1 cellular context compared by ENCODE assay signal in genomic region chr9:114378883-114379282, GRCh38.
TF ChIP-seq lines count a peak whose summit lies in the region.

No MANE protein-coding gene starts in this region.

TF ChIP-seq in HepG2, 621 proteins besides CTCF, POLR2A, EP300 and RAD21:
- 0 out of 2 replicates have a peak, but pooled peaks have one; percentile 16 for TF ChIP-seq PITX1 (CRISPR knock-in tag; IDR thresholded peaks at IDR 0.05)
- TF ChIP-seq ZXDC (CRISPR knock-in tag; IDR thresholded peaks at IDR 0.05): no peak
- TF ChIP-seq HNF4G (IDR thresholded peaks at IDR 0.05; ENCODE audit: borderline replicate concordance, low read depth, low read length): peak; percentile 23; the same call in 1 of the 2 replicates
- no peak for TF ChIP-seq HNF4G (CRISPR knock-in tag; IDR thresholded peaks at IDR 0.05; ENCODE audit: borderline replicate concordance, low read depth)
- no peak for TF ChIP-seq ZNF563 (CRISPR knock-in tag; IDR thresholded peaks at IDR 0.05)
- TF ChIP-seq HNF4A (CRISPR knock-in tag; IDR thresholded peaks at IDR 0.05): peak; percentile 77
- TF ChIP-seq CCAR2 (optimal IDR thresholded peaks at IDR 0.05; ENCODE audit: low read depth, low read length): no peak
- peak; percentile 32 for TF ChIP-seq CEBPG (CRISPR knock-in tag; IDR thresholded peaks at IDR 0.05)
- no peak for TF ChIP-seq ZNF670 (CRISPR knock-in tag; IDR thresholded peaks at IDR 0.05; ENCODE audit: borderline replicate concordance)
TF ChIP-seq in HepG2: peak in this region for 4.
